In genomic region chrX:65668362-65669310, GRCh38 we compare ENCODE assay signal across 1 cellular context.
TF ChIP-seq lines count a peak whose summit lies in the region.

No MANE protein-coding gene starts in this region.

TF ChIP-seq in endothelial cell of umbilical vein, 7 proteins besides CTCF, POLR2A, EP300 and RAD21 (continued from another document):
- TF ChIP-seq MAX (IDR thresholded peaks at IDR 0.05; ENCODE audit: insufficient read depth, insufficient read length) = no peak
- TF ChIP-seq JUN (IDR thresholded peaks at IDR 0.05; ENCODE audit: borderline replicate concordance, insufficient read depth, insufficient read length, low read depth) = no peak
- no peak for TF ChIP-seq GATA2 (IDR thresholded peaks at IDR 0.05; ENCODE audit: insufficient read depth, insufficient read length, low read depth, low read length)
- no peak for TF ChIP-seq EZH2 (IDR thresholded peaks at IDR 0.05; ENCODE audit: borderline replicate concordance, low read depth, low read length, severe bottlenecking)
TF ChIP-seq in endothelial cell of umbilical vein: peak in this region for 0.
